Comparison of ENCODE assay signal across 2 cellular contexts in the genomic region with DNA sequence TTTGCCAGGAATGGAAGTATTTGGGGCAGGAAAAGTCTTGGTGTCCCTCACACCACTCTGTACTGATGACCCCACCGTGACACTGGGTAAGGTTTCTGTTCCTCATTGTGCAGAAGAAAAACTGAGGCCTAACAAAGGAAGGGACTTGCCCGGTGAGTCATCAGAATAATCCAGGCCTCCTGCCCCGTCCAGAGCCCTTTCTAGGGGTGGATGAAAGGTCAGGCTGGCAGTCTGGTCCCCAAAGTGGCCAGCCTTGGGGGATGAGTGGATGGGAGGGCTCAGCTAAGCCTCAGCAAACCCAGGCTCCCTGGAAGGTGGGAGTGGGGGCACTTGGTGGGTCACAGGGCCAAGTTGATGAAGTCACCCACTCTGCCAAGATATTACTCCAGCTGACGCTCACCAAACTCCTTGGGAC.
TF ChIP-seq lines count a peak whose summit lies in the region.

No MANE protein-coding gene starts in this region.

TF ChIP-seq in A549, 52 proteins besides CTCF, POLR2A, EP300 and RAD21 (continued from another document):
- TF ChIP-seq, protein P1, sequence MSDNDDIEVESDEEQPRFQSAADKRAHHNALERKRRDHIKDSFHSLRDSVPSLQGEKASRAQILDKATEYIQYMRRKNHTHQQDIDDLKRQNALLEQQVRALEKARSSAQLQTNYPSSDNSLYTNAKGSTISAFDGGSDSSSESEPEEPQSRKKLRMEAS (IDR thresholded peaks at IDR 0.05): peak; percentile 35; the same call in 1 of the 2 replicates

TF ChIP-seq in SK-N-SH treated with all-trans-retinoic acid at 6 μM for 48 hours, 23 proteins besides CTCF, POLR2A, EP300 and RAD21 (continued from another document):
- TF ChIP-seq, protein P2, sequence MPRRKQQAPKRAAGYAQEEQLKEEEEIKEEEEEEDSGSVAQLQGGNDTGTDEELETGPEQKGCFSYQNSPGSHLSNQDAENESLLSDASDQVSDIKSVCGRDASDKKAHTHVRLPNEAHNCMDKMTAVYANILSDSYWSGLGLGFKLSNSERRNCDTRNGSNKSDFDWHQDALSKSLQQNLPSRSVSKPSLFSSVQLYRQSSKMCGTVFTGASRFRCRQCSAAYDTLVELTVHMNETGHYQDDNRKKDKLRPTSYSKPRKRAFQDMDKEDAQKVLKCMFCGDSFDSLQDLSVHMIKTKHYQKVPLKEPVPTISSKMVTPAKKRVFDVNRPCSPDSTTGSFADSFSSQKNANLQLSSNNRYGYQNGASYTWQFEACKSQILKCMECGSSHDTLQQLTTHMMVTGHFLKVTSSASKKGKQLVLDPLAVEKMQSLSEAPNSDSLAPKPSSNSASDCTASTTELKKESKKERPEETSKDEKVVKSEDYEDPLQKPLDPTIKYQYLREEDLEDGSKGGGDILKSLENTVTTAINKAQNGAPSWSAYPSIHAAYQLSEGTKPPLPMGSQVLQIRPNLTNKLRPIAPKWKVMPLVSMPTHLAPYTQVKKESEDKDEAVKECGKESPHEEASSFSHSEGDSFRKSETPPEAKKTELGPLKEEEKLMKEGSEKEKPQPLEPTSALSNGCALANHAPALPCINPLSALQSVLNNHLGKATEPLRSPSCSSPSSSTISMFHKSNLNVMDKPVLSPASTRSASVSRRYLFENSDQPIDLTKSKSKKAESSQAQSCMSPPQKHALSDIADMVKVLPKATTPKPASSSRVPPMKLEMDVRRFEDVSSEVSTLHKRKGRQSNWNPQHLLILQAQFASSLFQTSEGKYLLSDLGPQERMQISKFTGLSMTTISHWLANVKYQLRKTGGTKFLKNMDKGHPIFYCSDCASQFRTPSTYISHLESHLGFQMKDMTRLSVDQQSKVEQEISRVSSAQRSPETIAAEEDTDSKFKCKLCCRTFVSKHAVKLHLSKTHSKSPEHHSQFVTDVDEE (CRISPR knock-in tag; IDR thresholded peaks at IDR 0.05): no peak
- TF ChIP-seq, protein P3, sequence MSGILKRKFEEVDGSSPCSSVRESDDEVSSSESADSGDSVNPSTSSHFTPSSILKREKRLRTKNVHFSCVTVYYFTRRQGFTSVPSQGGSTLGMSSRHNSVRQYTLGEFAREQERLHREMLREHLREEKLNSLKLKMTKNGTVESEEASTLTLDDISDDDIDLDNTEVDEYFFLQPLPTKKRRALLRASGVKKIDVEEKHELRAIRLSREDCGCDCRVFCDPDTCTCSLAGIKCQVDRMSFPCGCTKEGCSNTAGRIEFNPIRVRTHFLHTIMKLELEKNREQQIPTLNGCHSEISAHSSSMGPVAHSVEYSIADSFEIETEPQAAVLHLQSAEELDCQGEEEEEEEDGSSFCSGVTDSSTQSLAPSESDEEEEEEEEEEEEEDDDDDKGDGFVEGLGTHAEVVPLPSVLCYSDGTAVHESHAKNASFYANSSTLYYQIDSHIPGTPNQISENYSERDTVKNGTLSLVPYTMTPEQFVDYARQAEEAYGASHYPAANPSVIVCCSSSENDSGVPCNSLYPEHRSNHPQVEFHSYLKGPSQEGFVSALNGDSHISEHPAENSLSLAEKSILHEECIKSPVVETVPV (CRISPR knock-in tag; IDR thresholded peaks at IDR 0.05): no peak
- TF ChIP-seq TCF4 (CRISPR knock-in tag; IDR thresholded peaks at IDR 0.05; ENCODE audit: borderline replicate concordance): no peak
- TF ChIP-seq SNAI2 (CRISPR knock-in tag; IDR thresholded peaks at IDR 0.05): 0 out of 2 replicates have a peak, but pooled peaks have one; percentile 32
- no peak for TF ChIP-seq CSDC2 (CRISPR knock-in tag; IDR thresholded peaks at IDR 0.05)
